17 cellular contexts compared by ENCODE assay signal in the genomic region with DNA sequence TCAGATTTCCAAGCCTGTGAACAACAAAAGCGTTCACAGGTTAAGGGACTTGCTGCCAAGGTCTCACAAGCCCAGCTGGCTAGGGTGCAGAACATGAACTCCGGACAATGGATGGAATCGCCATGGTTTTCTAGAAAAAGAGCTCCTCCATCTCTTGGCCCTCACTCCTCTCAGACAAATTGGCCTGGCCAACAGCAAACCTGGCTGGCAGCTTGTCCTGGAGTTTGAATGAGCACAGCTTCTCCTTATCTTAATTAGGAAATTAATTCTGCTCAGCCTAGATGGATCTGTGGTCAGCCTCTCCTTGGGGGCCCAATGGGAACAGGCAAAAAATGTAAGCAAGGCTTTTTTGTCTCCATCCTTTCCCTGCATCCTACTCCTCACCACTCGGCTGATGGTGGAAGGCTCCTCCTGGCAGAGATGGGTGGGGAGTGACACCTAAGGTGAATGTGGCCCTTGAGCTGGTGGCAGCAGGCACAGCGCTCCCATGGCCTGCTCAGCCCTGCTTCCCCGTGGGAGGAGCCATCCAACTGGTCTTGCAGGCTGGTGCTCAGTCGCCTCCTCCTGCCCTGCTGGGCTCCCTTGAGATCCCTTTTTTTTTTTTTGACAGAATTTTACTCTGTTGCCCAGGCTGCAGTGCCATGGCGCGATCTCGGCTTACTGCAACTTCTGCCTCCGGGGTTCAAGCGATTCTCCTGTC. TPM values are rescaled to one million over a fixed set of nuclear protein-coding genes. Genes with fewer than 3 reads are reported as not detected.
DNase-seq lines count a peak whose midpoint lies in the region; ATAC-seq, FAIRE-seq and TF ChIP-seq lines count a peak whose summit lies in the region.
"Had no signal": no experiment of that assay in that cellular context is flagged by ENCODE, and none has a peak within 500 bp of the region (broad histone marks: within the 10 kb centered on the region; RNA-seq: fewer than 3 reads in every experiment).

No MANE protein-coding gene starts in this region.

- WGBS in sigmoid colon, 2 donors, result 38 to 77% methylated on average over 12 of the region's 12 CpGs

- intact Hi-C loops in mucosa of descending colon (cut with DNase I, micrococcal nuclease) (no loop called here), sigmoid colon (cut with DNase I) (loop anchor here (2.0 kb wide), 1 partner anchor 20 kb away; no protein-coding TSS in a partner anchor)

- no peak for FAIRE-seq in bronchial epithelial cell (lab: Jason Lieb, UNC)

- H3K4me3 ChIP-seq in H7 (ENCODE audit: insufficient read depth, low read depth, low read length) (no peak overlapping the region), bronchial epithelial cell (ENCODE audit: low read depth, low read length) (no peak overlapping the region), mucosa of descending colon (no peak overlapping the region), sigmoid colon (no peak overlapping the region)
- H3K4me3 ChIP-seq: SJSA1 had no signal

- H3K4me3 Mint-ChIP-seq in endothelial cell (ENCODE audit: unreplicated experiment), result no peak overlapping the region
- H3K4me3 Mint-ChIP-seq: activated CD8-positive, alpha-beta T cell treated with anti-CD3 and anti-CD28 coated beads for 36 hours; B cell; HFFc6 had no signal

- peaks cover 13% of the 10 kb centered on the region for H3K36me3 Mint-ChIP-seq in endothelial cell (ENCODE audit: low read depth, unreplicated experiment)

- no peaks in the 10 kb centered on the region for H3K27me3 ChIP-seq in H7 (ENCODE audit: control insufficient read depth, insufficient read depth, low read length)
- no peaks in the 10 kb centered on the region for H3K27me3 ChIP-seq in bronchial epithelial cell (ENCODE audit: control insufficient read depth, insufficient read depth, low read length)
- H3K27me3 ChIP-seq in sigmoid colon, result no peaks in the 10 kb centered on the region
- H3K27me3 ChIP-seq: SJSA1 had no signal

- no peaks in the 10 kb centered on the region for H3K9me3 Mint-ChIP-seq in endothelial cell (ENCODE audit: unreplicated experiment)
- H3K9me3 Mint-ChIP-seq: activated CD8-positive, alpha-beta T cell treated with anti-CD3 and anti-CD28 coated beads for 36 hours; activated T-helper 2 cell treated with anti-CD3 and anti-CD28 coated beads, Interferon-gamma antibody, Interleukin-2, Interleukin-4, amounts not matched to agents 10 μg/mL and 5 μg/mL and 100 μg/mL, durations not matched to agents 14 hours and 24 hours and 36 hours; HFFc6 had no signal

- H3K27ac ChIP-seq in C4-2B, result peak overlapping the region; percentile 65
- H3K27ac ChIP-seq in sigmoid colon, result no peak overlapping the region
- H3K27ac ChIP-seq: parathyroid adenoma, SJSA1 had no signal

- H3K9me3 ChIP-seq in mucosa of descending colon (no peaks in the 10 kb centered on the region), sigmoid colon (no peaks in the 10 kb centered on the region)
- H3K9me3 ChIP-seq: SJSA1 had no signal

- peaks cover 30% of the 10 kb centered on the region for H3K4me1 Mint-ChIP-seq in endothelial cell (ENCODE audit: unreplicated experiment)

- ATAC-seq in mucosa of descending colon, result peak; percentile 82
- ATAC-seq: activated CD8-positive, alpha-beta T cell treated with anti-CD3 and anti-CD28 coated beads for 36 hours had no signal

- H3K27me3 Mint-ChIP-seq in endothelial cell (ENCODE audit: unreplicated experiment), result peaks cover 4% of the 10 kb centered on the region
- H3K27me3 Mint-ChIP-seq: activated CD8-positive, alpha-beta T cell treated with anti-CD3 and anti-CD28 coated beads for 36 hours; B cell had no signal

- no peak overlapping the region for H3K27ac Mint-ChIP-seq in endothelial cell (ENCODE audit: unreplicated experiment)
- H3K27ac Mint-ChIP-seq: activated CD8-positive, alpha-beta T cell treated with anti-CD3 and anti-CD28 coated beads for 36 hours; activated T-helper 2 cell treated with anti-CD3 and anti-CD28 coated beads, Interferon-gamma antibody, Interleukin-2, Interleukin-4, amounts not matched to agents 10 μg/mL and 5 μg/mL and 100 μg/mL, durations not matched to agents 14 hours and 24 hours and 36 hours; B cell; HFFc6 had no signal

- TF ChIP-seq POLR2A in sigmoid colon (IDR thresholded peaks at IDR 0.05), result no peak

- DNase-seq in H7, result peak; percentile 63
- peak; percentile 50 for DNase-seq in bronchial epithelial cell (ENCODE audit: low read depth)
- DNase-seq in mucosa of descending colon, result peak; percentile 75 to 82 (median 81)
- DNase-seq in endothelial cell (ENCODE audit: low spot score), result no peak
- no peak for DNase-seq in sigmoid colon
- DNase-seq in COR-L47 (lab: John Stamatoyannopoulos, UW), result no peak
- no peak for DNase-seq in hepatic stellate cell (ENCODE audit: low spot score)
- DNase-seq: activated CD8-positive, alpha-beta T cell treated with anti-CD3 and anti-CD28 coated beads for 36 hours; amygdala; HFFc6; midbrain; NCI-H1930 had no signal

- H3K4me1 ChIP-seq in mucosa of descending colon (ENCODE audit: low read depth) (peaks cover 21% of the 10 kb centered on the region), sigmoid colon (peaks cover 0 to 37% (median 34%) of the 10 kb centered on the region in 4 donors)

- H3K36me3 ChIP-seq in H7 (replicated peaks; ENCODE audit: control insufficient read depth, insufficient read depth, low read length) (no peaks in the 10 kb centered on the region), bronchial epithelial cell (ENCODE audit: control insufficient read depth, insufficient read depth, low read length) (no peaks in the 10 kb centered on the region), mucosa of descending colon (ENCODE audit: low read depth) (no peaks in the 10 kb centered on the region), sigmoid colon (no peaks in the 10 kb centered on the region)
- H3K36me3 ChIP-seq: SJSA1 had no signal

- no peak for TF ChIP-seq EP300 in sigmoid colon (IDR thresholded peaks at IDR 0.05)

- TF ChIP-seq CTCF in C4-2B (conservative IDR thresholded peaks at IDR 0.05), result no peak
- no peak for TF ChIP-seq CTCF in bronchial epithelial cell (IDR thresholded peaks at IDR 0.05; ENCODE audit: insufficient read depth, low read length, severe bottlenecking)
- TF ChIP-seq CTCF in mucosa of descending colon (IDR thresholded peaks at IDR 0.05), result no peak
- TF ChIP-seq CTCF in endothelial cell (IDR thresholded peaks at IDR 0.05; ENCODE audit: unreplicated experiment), result no peak
- TF ChIP-seq CTCF in sigmoid colon (IDR thresholded peaks at IDR 0.05), result no peak

RNA-seq across cellular contexts. Expression of gene KLHL25, which starts 5.8 kb away (rescaled TPM):
- 15.8 and 20.8 TPM in 2 replicates for total RNA-seq in H7 (2014; rRNA removed; shearing (Covaris generic))
- 4.7 and 5.6 TPM in 2 replicates for total RNA-seq in bronchial epithelial cell
- total RNA-seq in mucosa of descending colon, result 1 to 10 TPM; 7.4 to 8.8 (median 7.7) TPM
- total RNA-seq in endothelial cell (ENCODE audit: unreplicated experiment), result 7.4 TPM
- 1 to 10 TPM; 4.1 to 9.0 (median 6.9) TPM for total RNA-seq in sigmoid colon
- 1 to 10 TPM; 3.0 to 7.7 (median 4.6) TPM for polyA plus RNA-seq in sigmoid colon

Comparison
In these comparisons a context has a peak if more than half of its experiments do, and no peak if none do; other contexts are left out.
1. DNase-seq: peak in H7 (single experiment), bronchial epithelial cell (single experiment) and mucosa of descending colon (3 of 3); none in endothelial cell (single experiment), sigmoid colon (single experiment), COR-L47 (single experiment) and hepatic stellate cell (single experiment).